In the genomic region with DNA sequence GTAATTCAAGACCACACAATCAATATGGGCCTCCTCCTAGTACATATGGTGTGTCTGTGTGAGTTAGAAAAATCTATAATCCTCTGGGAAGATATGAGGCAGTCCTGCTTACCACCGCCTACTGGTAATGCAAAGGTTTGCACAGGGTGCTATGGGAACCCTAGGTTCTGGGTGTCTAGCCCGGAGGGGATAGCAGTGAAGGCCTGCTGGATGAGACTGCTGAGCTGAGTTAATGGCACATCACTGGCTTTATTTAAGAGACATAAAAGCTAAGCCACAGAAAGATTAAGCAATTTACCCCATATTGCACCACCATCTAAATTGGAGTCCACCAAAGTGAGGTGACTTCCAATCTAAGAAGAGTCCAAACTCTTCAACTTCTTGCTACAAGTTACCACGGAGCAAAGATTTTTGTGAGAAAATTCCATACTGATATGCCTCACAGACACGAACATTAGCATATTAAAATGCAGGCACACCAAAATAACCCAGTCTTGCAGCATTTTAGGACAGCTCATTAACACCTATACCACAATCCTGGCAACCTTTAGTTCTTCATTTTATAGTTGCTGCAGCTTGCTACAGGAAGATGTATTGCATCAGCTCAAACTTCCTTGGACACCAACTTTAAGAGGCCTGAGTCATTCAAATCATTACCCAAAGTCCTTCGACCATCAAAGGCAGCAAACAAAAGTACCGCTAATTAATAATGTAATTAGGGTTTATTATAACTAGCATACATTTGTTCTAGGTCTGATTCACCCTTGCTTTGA, we compare ENCODE assay signal across 1 cellular context.
TF ChIP-seq lines count a peak whose summit lies in the region.

No MANE protein-coding gene starts in this region.

TF ChIP-seq in GM23338, 12 proteins besides CTCF, POLR2A, EP300 and RAD21:
- TF ChIP-seq, protein P1, sequence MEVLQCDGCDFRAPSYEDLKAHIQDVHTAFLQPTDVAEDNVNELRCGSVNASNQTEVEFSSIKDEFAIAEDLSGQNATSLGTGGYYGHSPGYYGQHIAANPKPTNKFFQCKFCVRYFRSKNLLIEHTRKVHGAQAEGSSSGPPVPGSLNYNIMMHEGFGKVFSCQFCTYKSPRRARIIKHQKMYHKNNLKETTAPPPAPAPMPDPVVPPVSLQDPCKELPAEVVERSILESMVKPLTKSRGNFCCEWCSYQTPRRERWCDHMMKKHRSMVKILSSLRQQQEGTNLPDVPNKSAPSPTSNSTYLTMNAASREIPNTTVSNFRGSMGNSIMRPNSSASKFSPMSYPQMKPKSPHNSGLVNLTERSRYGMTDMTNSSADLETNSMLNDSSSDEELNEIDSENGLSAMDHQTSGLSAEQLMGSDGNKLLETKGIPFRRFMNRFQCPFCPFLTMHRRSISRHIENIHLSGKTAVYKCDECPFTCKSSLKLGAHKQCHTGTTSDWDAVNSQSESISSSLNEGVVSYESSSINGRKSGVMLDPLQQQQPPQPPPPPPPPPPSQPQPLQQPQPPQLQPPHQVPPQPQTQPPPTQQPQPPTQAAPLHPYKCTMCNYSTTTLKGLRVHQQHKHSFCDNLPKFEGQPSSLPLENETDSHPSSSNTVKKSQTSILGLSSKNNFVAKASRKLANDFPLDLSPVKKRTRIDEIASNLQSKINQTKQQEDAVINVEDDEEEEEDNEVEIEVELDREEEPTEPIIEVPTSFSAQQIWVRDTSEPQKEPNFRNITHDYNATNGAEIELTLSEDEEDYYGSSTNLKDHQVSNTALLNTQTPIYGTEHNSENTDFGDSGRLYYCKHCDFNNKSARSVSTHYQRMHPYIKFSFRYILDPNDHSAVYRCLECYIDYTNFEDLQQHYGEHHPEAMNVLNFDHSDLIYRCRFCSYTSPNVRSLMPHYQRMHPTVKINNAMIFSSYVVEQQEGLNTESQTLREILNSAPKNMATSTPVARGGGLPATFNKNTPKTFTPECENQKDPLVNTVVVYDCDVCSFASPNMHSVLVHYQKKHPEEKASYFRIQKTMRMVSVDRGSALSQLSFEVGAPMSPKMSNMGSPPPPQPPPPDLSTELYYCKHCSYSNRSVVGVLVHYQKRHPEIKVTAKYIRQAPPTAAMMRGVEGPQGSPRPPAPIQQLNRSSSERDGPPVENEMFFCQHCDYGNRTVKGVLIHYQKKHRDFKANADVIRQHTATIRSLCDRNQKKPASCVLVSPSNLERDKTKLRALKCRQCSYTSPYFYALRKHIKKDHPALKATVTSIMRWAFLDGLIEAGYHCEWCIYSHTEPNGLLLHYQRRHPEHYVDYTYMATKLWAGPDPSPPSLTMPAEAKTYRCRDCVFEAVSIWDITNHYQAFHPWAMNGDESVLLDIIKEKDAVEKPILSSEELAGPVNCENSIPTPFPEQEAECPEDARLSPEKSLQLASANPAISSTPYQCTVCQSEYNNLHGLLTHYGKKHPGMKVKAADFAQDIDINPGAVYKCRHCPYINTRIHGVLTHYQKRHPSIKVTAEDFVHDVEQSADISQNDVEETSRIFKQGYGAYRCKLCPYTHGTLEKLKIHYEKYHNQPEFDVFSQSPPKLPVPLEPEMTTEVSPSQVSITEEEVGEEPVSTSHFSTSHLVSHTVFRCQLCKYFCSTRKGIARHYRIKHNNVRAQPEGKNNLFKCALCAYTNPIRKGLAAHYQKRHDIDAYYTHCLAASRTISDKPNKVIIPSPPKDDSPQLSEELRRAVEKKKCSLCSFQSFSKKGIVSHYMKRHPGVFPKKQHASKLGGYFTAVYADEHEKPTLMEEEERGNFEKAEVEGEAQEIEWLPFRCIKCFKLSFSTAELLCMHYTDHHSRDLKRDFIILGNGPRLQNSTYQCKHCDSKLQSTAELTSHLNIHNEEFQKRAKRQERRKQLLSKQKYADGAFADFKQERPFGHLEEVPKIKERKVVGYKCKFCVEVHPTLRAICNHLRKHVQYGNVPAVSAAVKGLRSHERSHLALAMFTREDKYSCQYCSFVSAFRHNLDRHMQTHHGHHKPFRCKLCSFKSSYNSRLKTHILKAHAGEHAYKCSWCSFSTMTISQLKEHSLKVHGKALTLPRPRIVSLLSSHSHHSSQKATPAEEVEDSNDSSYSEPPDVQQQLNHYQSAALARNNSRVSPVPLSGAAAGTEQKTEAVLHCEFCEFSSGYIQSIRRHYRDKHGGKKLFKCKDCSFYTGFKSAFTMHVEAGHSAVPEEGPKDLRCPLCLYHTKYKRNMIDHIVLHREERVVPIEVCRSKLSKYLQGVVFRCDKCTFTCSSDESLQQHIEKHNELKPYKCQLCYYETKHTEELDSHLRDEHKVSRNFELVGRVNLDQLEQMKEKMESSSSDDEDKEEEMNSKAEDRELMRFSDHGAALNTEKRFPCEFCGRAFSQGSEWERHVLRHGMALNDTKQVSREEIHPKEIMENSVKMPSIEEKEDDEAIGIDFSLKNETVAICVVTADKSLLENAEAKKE (CRISPR knock-in tag; IDR thresholded peaks at IDR 0.05), result no peak
- TF ChIP-seq ZNF331 (CRISPR knock-in tag; IDR thresholded peaks at IDR 0.05; ENCODE audit: low read depth) (no peak), STAT1 (IDR thresholded peaks at IDR 0.05; ENCODE audit: unreplicated experiment) (no peak), POLR2AphosphoS5 (IDR thresholded peaks at IDR 0.05; ENCODE audit: low read depth) (no peak), JUNB (IDR thresholded peaks at IDR 0.05; ENCODE audit: unreplicated experiment) (no peak), EZH2phosphoT487 (IDR thresholded peaks at IDR 0.05; ENCODE audit: unreplicated experiment) (no peak)
- TF ChIP-seq, protein P2, sequence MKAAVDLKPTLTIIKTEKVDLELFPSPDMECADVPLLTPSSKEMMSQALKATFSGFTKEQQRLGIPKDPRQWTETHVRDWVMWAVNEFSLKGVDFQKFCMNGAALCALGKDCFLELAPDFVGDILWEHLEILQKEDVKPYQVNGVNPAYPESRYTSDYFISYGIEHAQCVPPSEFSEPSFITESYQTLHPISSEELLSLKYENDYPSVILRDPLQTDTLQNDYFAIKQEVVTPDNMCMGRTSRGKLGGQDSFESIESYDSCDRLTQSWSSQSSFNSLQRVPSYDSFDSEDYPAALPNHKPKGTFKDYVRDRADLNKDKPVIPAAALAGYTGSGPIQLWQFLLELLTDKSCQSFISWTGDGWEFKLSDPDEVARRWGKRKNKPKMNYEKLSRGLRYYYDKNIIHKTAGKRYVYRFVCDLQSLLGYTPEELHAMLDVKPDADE (IDR thresholded peaks at IDR 0.05), result no peak
